22 cellular contexts compared by ENCODE assay signal in genomic region chr9:38250279-38251035, GRCh38.
"Had no signal": no experiment of that assay in that cellular context is flagged by ENCODE, and none has a peak within 500 bp of the region (broad histone marks: within the 10 kb centered on the region; RNA-seq: fewer than 3 reads in every experiment).

No MANE protein-coding gene starts in this region.

- H3K27ac ChIP-seq: adrenal gland, body of pancreas, breast epithelium, SJCRH30, SK-N-MC had no signal

- H3K4me3 ChIP-seq: adrenal gland, body of pancreas, breast epithelium, MG63, SJCRH30, SK-N-MC had no signal

- H3K36me3 ChIP-seq: adrenal gland, breast epithelium, MG63, SJCRH30 had no signal

- FAIRE-seq: astrocyte had no signal

- H3K4me1 ChIP-seq: adrenal gland, body of pancreas, breast epithelium, SJCRH30 had no signal

- H3K27me3 ChIP-seq: adrenal gland, body of pancreas, breast epithelium, MG63, SJCRH30 had no signal

- DNase-seq: activated CD4-positive, alpha-beta memory T cell treated with anti-CD3 and anti-CD28 coated beads, Interleukin-2, amount 10 ng/mL, durations not matched to agents 7 days and 5 days; activated CD4-positive, alpha-beta T cell treated with anti-CD3 and anti-CD28 coated beads for 36 hours; activated CD4-positive, alpha-beta T cell treated with anti-CD3 and anti-CD28 coated beads, Interleukin-2, amount 50 U/mL, for 1 hour; activated gamma-delta T cell; activated naive CD4-positive, alpha-beta T cell treated with Interleukin-2 at 50 U/mL for 16 hours; activated T-cell treated with anti-CD3 and anti-CD28 coated beads, Interleukin-2, amount 50 U/mL, for 24 hours; adrenal gland; body of pancreas; Kasumi-1; KG1; MG63; NCI-H1048; NCI-H1105 treated with DMSO at 0.1 percent for 48 hours; NCI-H1436; NCI-H2029; NCI-H345; SHP77; SJCRH30; T1000 had no signal

- H3K9me3 ChIP-seq: adrenal gland, body of pancreas, breast epithelium, MG63, SJCRH30 had no signal
